9 cellular contexts compared by ENCODE assay signal in the genomic region with DNA sequence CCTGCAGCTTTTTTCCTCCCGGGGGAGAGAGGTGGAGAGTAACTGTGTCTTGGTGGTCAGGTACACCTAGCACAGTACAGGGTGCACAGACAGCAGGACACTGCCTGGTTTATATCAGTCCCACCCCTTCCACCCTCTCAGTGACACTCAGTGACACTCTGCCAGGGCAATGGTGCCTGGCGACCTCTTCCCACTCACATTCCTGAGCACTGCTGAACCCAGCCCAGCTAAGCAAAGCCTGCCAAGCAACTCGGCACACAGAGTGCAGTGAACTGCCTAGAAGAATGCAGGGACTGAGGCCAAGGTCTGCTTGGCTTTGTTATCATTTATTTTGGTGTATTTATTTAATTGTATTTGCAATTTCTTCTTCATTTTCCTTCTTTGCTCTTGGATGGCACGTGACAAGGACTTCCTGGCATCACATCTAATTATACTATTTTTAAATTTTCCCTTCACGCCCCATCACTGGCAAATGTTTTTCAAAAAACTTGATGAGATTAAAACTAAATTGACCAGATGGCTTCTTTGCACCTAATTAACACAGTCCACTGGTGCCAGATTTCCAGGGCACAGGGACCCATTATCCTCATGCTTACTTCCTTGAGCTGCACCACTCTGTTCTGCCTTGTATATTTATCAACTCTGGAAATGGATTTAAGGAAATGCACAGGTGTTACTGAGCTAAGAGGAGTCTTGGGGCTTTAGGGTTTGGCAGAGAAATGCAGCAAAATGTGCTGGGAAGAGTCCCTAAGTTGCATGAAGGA.
DNase-seq lines count a peak whose midpoint lies in the region; ATAC-seq and TF ChIP-seq lines count a peak whose summit lies in the region.
"Had no signal": no experiment of that assay in that cellular context is flagged by ENCODE, and none has a peak within 500 bp of the region (broad histone marks: within the 10 kb centered on the region; RNA-seq: fewer than 3 reads in every experiment).

No MANE protein-coding gene starts in this region.

- no peaks in the 10 kb centered on the region for H3K27me3 Mint-ChIP-seq in activated naive CD4-positive, alpha-beta T cell treated with anti-CD3 and anti-CD28 coated beads, Interleukin-2, amount 10 ng/mL, durations not matched to agents 7 days and 5 days

- peak; percentile 87 to 97 for DNase-seq in NCI-H524 (lab: John Stamatoyannopoulos, UW)
- peak; percentile 88 for DNase-seq in lung (ENCODE audit: low spot score)
- DNase-seq in tibial artery: peak; percentile 83 to 93
- DNase-seq in NCI-H345 treated with DMSO at 0.1 percent for 48 hours (lab: John Stamatoyannopoulos, UW; ENCODE audit: unreplicated experiment): no peak
- no peak for DNase-seq in A172 (ENCODE audit: low spot score)
- no peak for DNase-seq in activated naive CD4-positive, alpha-beta T cell treated with anti-CD3 and anti-CD28 coated beads, Interleukin-2, amount 10 ng/mL, durations not matched to agents 7 days and 5 days
- DNase-seq: activated CD4-positive, alpha-beta T cell treated with anti-CD3 and anti-CD28 coated beads, Interleukin-2, amount 10 ng/mL, durations not matched to agents 7 days and 5 days had no signal

- CTCF ChIA-PET in activated naive CD4-positive, alpha-beta T cell treated with anti-CD3 and anti-CD28 coated beads, Interleukin-2, amount 10 ng/mL, durations not matched to agents 7 days and 5 days (lab: Charles Lee): interaction anchor here (0.6 kb wide), 1 partner anchor 177 kb away, joined by 3 read pairs; no protein-coding TSS in a partner anchor

- peak; percentile 71 for ATAC-seq in esophagus mucosa
- ATAC-seq in lung (ENCODE audit: insufficient read depth, low FRiP score): peak; percentile 82
- ATAC-seq in GM18505 (IDR thresholded peaks at IDR 0.05; ENCODE audit: unreplicated experiment): no peak

- H3K4me1 ChIP-seq in lung (ENCODE audit: control insufficient read depth in 2 of 2, insufficient read depth in 2 of 2, low read length in 2 of 2) (peaks cover 8 to 26% of the 10 kb centered on the region in 2 donors), tibial artery (peaks cover 7 to 63% (median 49%) of the 10 kb centered on the region in 4 donors)

- no peak overlapping the region for H3K27ac Mint-ChIP-seq in activated naive CD4-positive, alpha-beta T cell treated with anti-CD3 and anti-CD28 coated beads, Interleukin-2, amount 10 ng/mL, durations not matched to agents 7 days and 5 days
- H3K27ac Mint-ChIP-seq: activated CD4-positive, alpha-beta T cell treated with anti-CD3 and anti-CD28 coated beads, Interleukin-2, amount 10 ng/mL, durations not matched to agents 7 days and 5 days had no signal

- WGBS in lung, 2 donors: 31 to 69% methylated on average over 5 of the region's 5 CpGs

- no peak for TF ChIP-seq POLR2A in GM18505 (IDR thresholded peaks at IDR 0.05; ENCODE audit: borderline replicate concordance, extremely low read depth, insufficient read depth, insufficient read length)

- H3K27ac ChIP-seq in lung (ENCODE audit: low read depth in 1 of 2, low read length in 1 of 2): peak overlapping the region; percentile 91 to 92
- peak overlapping the region; percentile 80 to 90 for H3K27ac ChIP-seq in tibial artery

- TF ChIP-seq CTCF in lung (IDR thresholded peaks at IDR 0.05; ENCODE audit: control extremely low read depth, extremely low read depth) (no peak), tibial artery (IDR thresholded peaks at IDR 0.05) (no peak)

- no peaks in the 10 kb centered on the region for H3K36me3 Mint-ChIP-seq in activated naive CD4-positive, alpha-beta T cell treated with anti-CD3 and anti-CD28 coated beads, Interleukin-2, amount 10 ng/mL, durations not matched to agents 7 days and 5 days

- no peaks in the 10 kb centered on the region for H3K4me1 Mint-ChIP-seq in activated naive CD4-positive, alpha-beta T cell treated with anti-CD3 and anti-CD28 coated beads, Interleukin-2, amount 10 ng/mL, durations not matched to agents 7 days and 5 days
- H3K4me1 Mint-ChIP-seq: activated CD4-positive, alpha-beta T cell treated with anti-CD3 and anti-CD28 coated beads, Interleukin-2, amount 10 ng/mL, durations not matched to agents 7 days and 5 days had no signal

- intact Hi-C loops in tibial artery (cut with DNase I; ENCODE audit: low total_unique reads): loop anchor here (5.0 kb wide), 1 partner anchor 42 kb away; no protein-coding TSS in a partner anchor

- no peak overlapping the region for H3K4me3 Mint-ChIP-seq in activated naive CD4-positive, alpha-beta T cell treated with anti-CD3 and anti-CD28 coated beads, Interleukin-2, amount 10 ng/mL, durations not matched to agents 7 days and 5 days
- H3K4me3 Mint-ChIP-seq: activated CD4-positive, alpha-beta T cell treated with anti-CD3 and anti-CD28 coated beads, Interleukin-2, amount 10 ng/mL, durations not matched to agents 7 days and 5 days had no signal

- no peaks in the 10 kb centered on the region for H3K9me3 Mint-ChIP-seq in activated naive CD4-positive, alpha-beta T cell treated with anti-CD3 and anti-CD28 coated beads, Interleukin-2, amount 10 ng/mL, durations not matched to agents 7 days and 5 days

- H3K36me3 ChIP-seq in lung (ENCODE audit: control insufficient read depth in 2 of 2, insufficient read depth in 2 of 2, low read length in 2 of 2) (no peaks in the 10 kb centered on the region), tibial artery (no peaks in the 10 kb centered on the region)

- H3K9me3 ChIP-seq in lung (ENCODE audit: control insufficient read depth in 2 of 2, insufficient read depth in 1 of 2, low read length in 1 of 2): no peaks in the 10 kb centered on the region
- H3K9me3 ChIP-seq in tibial artery: no peaks in the 10 kb centered on the region

- H3K4me3 ChIP-seq in lung: no peak overlapping the region
- H3K4me3 ChIP-seq in tibial artery: no peak overlapping the region

- H3K27me3 ChIP-seq in lung (ENCODE audit: control insufficient read depth, insufficient read depth) (no peaks in the 10 kb centered on the region), tibial artery (no peaks in the 10 kb centered on the region)

Comparison
In these comparisons a context has a peak if more than half of its experiments do, and no peak if none do; other contexts are left out.
1. DNase-seq: peak in NCI-H524 (2 of 2), lung (single experiment) and tibial artery (2 of 2); none in NCI-H345 treated with DMSO at 0.1 percent for 48 hours (single experiment), A172 (single experiment) and activated naive CD4-positive, alpha-beta T cell treated with anti-CD3 and anti-CD28 coated beads, Interleukin-2, amount 10 ng/mL, durations not matched to agents 7 days and 5 days (single experiment).